15 cellular contexts compared by ENCODE assay signal in genomic region chr10:114956466-114956865, GRCh38. TPM values are rescaled to one million over a fixed set of nuclear protein-coding genes. Genes with fewer than 3 reads are reported as not detected.
DNase-seq lines count a peak whose midpoint lies in the region; ATAC-seq and TF ChIP-seq lines count a peak whose summit lies in the region.
"Had no signal": no experiment of that assay in that cellular context is flagged by ENCODE, and none has a peak within 500 bp of the region (broad histone marks: within the 10 kb centered on the region; RNA-seq: fewer than 3 reads in every experiment).

No MANE protein-coding gene starts in this region.

- intact Hi-C loops in Right ventricle myocardium superior (cut with DNase I), result no loop called here
- intact Hi-C loops in activated T-helper 2 cell treated with anti-CD3 and anti-CD28 coated beads, Interferon-gamma antibody, Interleukin-2, Interleukin-4, amounts not matched to agents 10 μg/mL and 5 μg/mL and 100 μg/mL, durations not matched to agents 14 hours and 24 hours and 36 hours (cut with micrococcal nuclease), result loop anchor here (2.0 kb wide), 1 partner anchor 14 kb away; no protein-coding TSS in a partner anchor

- no peaks in the 10 kb centered on the region for H3K36me3 ChIP-seq in right atrium auricular region

- no peaks in the 10 kb centered on the region for H3K27me3 ChIP-seq in right atrium auricular region
- H3K27me3 ChIP-seq: brain microvascular endothelial cell had no signal

- peaks cover 44% of the 10 kb centered on the region for H3K36me3 Mint-ChIP-seq in activated T-helper 2 cell treated with anti-CD3 and anti-CD28 coated beads, Interferon-gamma antibody, Interleukin-2, Interleukin-4, amounts not matched to agents 10 μg/mL and 5 μg/mL and 100 μg/mL, durations not matched to agents 14 hours and 24 hours and 36 hours (ENCODE audit: low read depth)
- peaks cover 34% of the 10 kb centered on the region for H3K36me3 Mint-ChIP-seq in stimulated activated effector memory CD8-positive, alpha-beta T cell treated with anti-CD3 and anti-CD28 coated beads, Interleukin-12 subunit alpha, Interleukin-12 subunit beta, amount 100 ng/mL, for 72 hours
- H3K36me3 Mint-ChIP-seq in activated naive CD4-positive, alpha-beta T cell treated with anti-CD3 and anti-CD28 coated beads, Interleukin-2, amount 50 U/mL, for 72 hours, result peaks cover 7 to 14% of the 10 kb centered on the region in 2 donors
- H3K36me3 Mint-ChIP-seq in glutamatergic neuron (ENCODE audit: unreplicated experiment), result no peaks in the 10 kb centered on the region

- no peak overlapping the region for H3K4me3 Mint-ChIP-seq in activated T-helper 2 cell treated with anti-CD3 and anti-CD28 coated beads, Interferon-gamma antibody, Interleukin-2, Interleukin-4, amounts not matched to agents 10 μg/mL and 5 μg/mL and 100 μg/mL, durations not matched to agents 14 hours and 24 hours and 36 hours (ENCODE audit: low read depth)
- H3K4me3 Mint-ChIP-seq in stimulated activated effector memory CD8-positive, alpha-beta T cell treated with anti-CD3 and anti-CD28 coated beads, Interleukin-12 subunit alpha, Interleukin-12 subunit beta, amount 100 ng/mL, for 72 hours, result no peak overlapping the region
- H3K4me3 Mint-ChIP-seq in glutamatergic neuron (ENCODE audit: unreplicated experiment), result no peak overlapping the region

- no peak overlapping the region for H3K27ac ChIP-seq in right atrium auricular region
- H3K27ac ChIP-seq: brain microvascular endothelial cell had no signal

- H3K9me3 ChIP-seq in right atrium auricular region, result no peaks in the 10 kb centered on the region

- no peak overlapping the region for H3K4me3 ChIP-seq in right atrium auricular region

- no peaks in the 10 kb centered on the region for H3K27me3 Mint-ChIP-seq in activated T-helper 2 cell treated with anti-CD3 and anti-CD28 coated beads, Interferon-gamma antibody, Interleukin-2, Interleukin-4, amounts not matched to agents 10 μg/mL and 5 μg/mL and 100 μg/mL, durations not matched to agents 14 hours and 24 hours and 36 hours (ENCODE audit: low read depth)
- peaks cover 2% of the 10 kb centered on the region for H3K27me3 Mint-ChIP-seq in glutamatergic neuron (ENCODE audit: unreplicated experiment)

- DNase-seq in Right ventricle myocardium superior (no peak), right atrium auricular region (ENCODE audit: low spot score) (no peak), glutamatergic neuron (no peak)
- DNase-seq in activated T-helper 2 cell treated with anti-CD3 and anti-CD28 coated beads, Interferon-gamma antibody, Interleukin-2, Interleukin-4, amounts not matched to agents 10 μg/mL and 5 μg/mL and 100 μg/mL, durations not matched to agents 14 hours and 24 hours and 36 hours (ENCODE audit: low spot score), result no peak
- DNase-seq in stimulated activated effector memory CD8-positive, alpha-beta T cell treated with anti-CD3 and anti-CD28 coated beads, Interleukin-12 subunit alpha, Interleukin-12 subunit beta, amount 100 ng/mL, for 72 hours (ENCODE audit: low spot score in 2 of 2), result no peak
- no peak for DNase-seq in activated naive CD4-positive, alpha-beta T cell treated with anti-CD3 and anti-CD28 coated beads, Interleukin-2, amount 50 U/mL, for 72 hours (ENCODE audit: low spot score in 2 of 2)
- DNase-seq: activated CD8-positive, alpha-beta memory T cell treated with anti-CD3 and anti-CD28 coated beads for 24 hours; activated gamma-delta T cell treated with Interleukin-2 at 50 U/mL for 16 hours; brain microvascular endothelial cell; COR-L47; NCI-H2081; NCI-H774; SIG-M5 had no signal

- H3K4me1 Mint-ChIP-seq in activated T-helper 2 cell treated with anti-CD3 and anti-CD28 coated beads, Interferon-gamma antibody, Interleukin-2, Interleukin-4, amounts not matched to agents 10 μg/mL and 5 μg/mL and 100 μg/mL, durations not matched to agents 14 hours and 24 hours and 36 hours (ENCODE audit: low read depth), result peaks cover 26% of the 10 kb centered on the region
- H3K4me1 Mint-ChIP-seq in stimulated activated effector memory CD8-positive, alpha-beta T cell treated with anti-CD3 and anti-CD28 coated beads, Interleukin-12 subunit alpha, Interleukin-12 subunit beta, amount 100 ng/mL, for 72 hours, result peaks cover 30% of the 10 kb centered on the region
- H3K4me1 Mint-ChIP-seq in glutamatergic neuron (ENCODE audit: low read depth, unreplicated experiment), result peaks cover 21% of the 10 kb centered on the region

- TF ChIP-seq CTCF in right atrium auricular region (IDR thresholded peaks at IDR 0.05) (no peak), glutamatergic neuron (IDR thresholded peaks at IDR 0.05; ENCODE audit: partially characterized antibody, unreplicated experiment) (no peak)

- peak; percentile 51 for ATAC-seq in Right ventricle myocardium superior (ENCODE audit: poor library complexity)
- peak; percentile 70 for ATAC-seq in HG02798 (IDR thresholded peaks at IDR 0.05; ENCODE audit: poor library complexity, unreplicated experiment)
- ATAC-seq in stimulated activated effector memory CD8-positive, alpha-beta T cell treated with anti-CD3 and anti-CD28 coated beads, Interleukin-12 subunit alpha, Interleukin-12 subunit beta, amount 100 ng/mL, for 72 hours, result peak; percentile 36
- no peak for ATAC-seq in activated naive CD4-positive, alpha-beta T cell treated with anti-CD3 and anti-CD28 coated beads, Interleukin-2, amount 50 U/mL, for 72 hours
- ATAC-seq in GM21367 (IDR thresholded peaks at IDR 0.05; ENCODE audit: unreplicated experiment), result no peak

- H3K9me3 Mint-ChIP-seq in activated T-helper 2 cell treated with anti-CD3 and anti-CD28 coated beads, Interferon-gamma antibody, Interleukin-2, Interleukin-4, amounts not matched to agents 10 μg/mL and 5 μg/mL and 100 μg/mL, durations not matched to agents 14 hours and 24 hours and 36 hours, result no peaks in the 10 kb centered on the region
- H3K9me3 Mint-ChIP-seq in stimulated activated effector memory CD8-positive, alpha-beta T cell treated with anti-CD3 and anti-CD28 coated beads, Interleukin-12 subunit alpha, Interleukin-12 subunit beta, amount 100 ng/mL, for 72 hours, result no peaks in the 10 kb centered on the region
- no peaks in the 10 kb centered on the region for H3K9me3 Mint-ChIP-seq in activated naive CD4-positive, alpha-beta T cell treated with anti-CD3 and anti-CD28 coated beads, Interleukin-2, amount 50 U/mL, for 72 hours
- H3K9me3 Mint-ChIP-seq in glutamatergic neuron (ENCODE audit: unreplicated experiment), result no peaks in the 10 kb centered on the region

- no peaks in the 10 kb centered on the region for H3K4me1 ChIP-seq in right atrium auricular region

- H3K27ac Mint-ChIP-seq in activated T-helper 2 cell treated with anti-CD3 and anti-CD28 coated beads, Interferon-gamma antibody, Interleukin-2, Interleukin-4, amounts not matched to agents 10 μg/mL and 5 μg/mL and 100 μg/mL, durations not matched to agents 14 hours and 24 hours and 36 hours, result peak overlapping the region; percentile 28
- H3K27ac Mint-ChIP-seq in stimulated activated effector memory CD8-positive, alpha-beta T cell treated with anti-CD3 and anti-CD28 coated beads, Interleukin-12 subunit alpha, Interleukin-12 subunit beta, amount 100 ng/mL, for 72 hours, result no peak overlapping the region
- no peak overlapping the region for H3K27ac Mint-ChIP-seq in activated naive CD4-positive, alpha-beta T cell treated with anti-CD3 and anti-CD28 coated beads, Interleukin-2, amount 50 U/mL, for 72 hours
- H3K27ac Mint-ChIP-seq in glutamatergic neuron (ENCODE audit: unreplicated experiment), result no peak overlapping the region

RNA-seq across cellular contexts. Expression of gene TRUB1, which starts 18.5 kb away (rescaled TPM):
- total RNA-seq in Right ventricle myocardium superior (12.0 TPM), right atrium auricular region (10 to 100 TPM; 15.3 to 22.9 TPM), glutamatergic neuron (ENCODE audit: unreplicated experiment) (32.8 TPM)
- total RNA-seq in activated T-helper 2 cell treated with anti-CD3 and anti-CD28 coated beads, Interferon-gamma antibody, Interleukin-2, Interleukin-4, amounts not matched to agents 10 μg/mL and 5 μg/mL and 100 μg/mL, durations not matched to agents 14 hours and 24 hours and 36 hours, result 20.3 and 21.4 TPM in 2 replicates
- total RNA-seq in activated naive CD4-positive, alpha-beta T cell treated with anti-CD3 and anti-CD28 coated beads, Interleukin-2, amount 50 U/mL, for 72 hours, result 10 to 100 TPM; 10.6 to 18.9 TPM

Comparison
In these comparisons a context has a peak if more than half of its experiments do, and no peak if none do; other contexts are left out.
1. ATAC-seq: peak in Right ventricle myocardium superior (single experiment), HG02798 (single experiment) and stimulated activated effector memory CD8-positive, alpha-beta T cell treated with anti-CD3 and anti-CD28 coated beads, Interleukin-12 subunit alpha, Interleukin-12 subunit beta, amount 100 ng/mL, for 72 hours (single experiment); none in activated naive CD4-positive, alpha-beta T cell treated with anti-CD3 and anti-CD28 coated beads, Interleukin-2, amount 50 U/mL, for 72 hours (0 of 2) and GM21367 (single experiment).